15 cellular contexts compared by ENCODE assay signal in the genomic region with DNA sequence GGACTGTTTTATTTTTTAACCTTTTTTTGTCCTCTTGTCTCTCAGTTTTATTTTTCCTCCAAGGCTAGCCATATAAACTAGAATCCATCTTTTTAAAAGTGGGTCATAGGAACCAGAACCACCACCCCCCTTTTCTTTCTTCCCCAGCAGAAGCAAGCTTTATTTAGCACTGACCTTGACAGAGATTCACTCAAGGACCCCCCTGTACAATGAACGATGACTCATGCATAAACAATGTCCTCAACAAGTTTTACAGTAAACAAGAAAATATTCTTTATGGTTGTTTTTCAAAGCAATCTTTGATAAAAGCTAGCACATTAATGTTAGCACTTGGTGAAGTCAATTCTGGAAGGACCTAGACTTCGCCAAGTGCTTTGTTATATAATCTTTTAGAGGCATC. TPM values are rescaled to one million over a fixed set of nuclear protein-coding genes. Genes with fewer than 3 reads are reported as not detected.
DNase-seq lines count a peak whose midpoint lies in the region; ATAC-seq, FAIRE-seq and TF ChIP-seq lines count a peak whose summit lies in the region.
"Had no signal": no experiment of that assay in that cellular context is flagged by ENCODE, and none has a peak within 500 bp of the region (broad histone marks: within the 10 kb centered on the region; RNA-seq: fewer than 3 reads in every experiment).

No MANE protein-coding gene starts in this region.

- peak overlapping the region; percentile 42 for H3K27ac Mint-ChIP-seq in astrocyte (ENCODE audit: unreplicated experiment)
- no peak overlapping the region for H3K27ac Mint-ChIP-seq in activated naive CD4-positive, alpha-beta T cell treated with anti-CD3 and anti-CD28 coated beads for 36 hours
- H3K27ac Mint-ChIP-seq: activated CD4-positive, alpha-beta memory T cell treated with anti-CD3 and anti-CD28 coated beads, Interleukin-2, amount 10 ng/mL, durations not matched to agents 7 days and 5 days; type B pancreatic cell had no signal

- POLR2A ChIA-PET in A549 (lab: Yijun Ruan, JAX), result interaction anchor here (0.9 kb wide), 1 partner anchor 13 kb away, joined by 3 read pairs; no protein-coding TSS in a partner anchor

- H3K4me1 ChIP-seq in A549, result peaks cover 53% of the 10 kb centered on the region
- peaks cover 24% of the 10 kb centered on the region for H3K4me1 ChIP-seq in astrocyte (ENCODE audit: insufficient read depth, low read length)

- H3K36me3 Mint-ChIP-seq in astrocyte (ENCODE audit: low read depth, unreplicated experiment), result peaks cover 7% of the 10 kb centered on the region
- peaks cover 10% of the 10 kb centered on the region for H3K36me3 Mint-ChIP-seq in activated naive CD4-positive, alpha-beta T cell treated with anti-CD3 and anti-CD28 coated beads for 36 hours (ENCODE audit: low read depth)

- TF ChIP-seq RAD21 in A549 (conservative IDR thresholded peaks at IDR 0.05 in 1 of 2, IDR thresholded peaks at IDR 0.05 in 1 of 2), result no peak

- H3K9me3 Mint-ChIP-seq in astrocyte (ENCODE audit: unreplicated experiment), result no peaks in the 10 kb centered on the region
- H3K9me3 Mint-ChIP-seq in activated naive CD4-positive, alpha-beta T cell treated with anti-CD3 and anti-CD28 coated beads for 36 hours, result no peaks in the 10 kb centered on the region
- H3K9me3 Mint-ChIP-seq: type B pancreatic cell had no signal

- H3K36me3 ChIP-seq in astrocyte (ENCODE audit: insufficient read depth, low read length), result no peaks in the 10 kb centered on the region

- no peak for ATAC-seq in A549
- ATAC-seq: esophagus mucosa had no signal

- DNase-seq in A549 (ENCODE audit: low read depth in 1 of 2, low spot score in 1 of 2) (peak in 1 of 2 experiments; percentile 6), H54 (ENCODE audit: insufficient read length, low spot score) (no peak), astrocyte (ENCODE audit: low read depth) (no peak), iPS-NIHi11 (ENCODE audit: low spot score) (peak; percentile 4), AG08396 (ENCODE audit: low spot score) (no peak), NCI-H1436 treated with DMSO at 0.1 percent for 48 hours (lab: John Stamatoyannopoulos, UW) (no peak)
- no peak for DNase-seq in central memory CD4-positive, alpha-beta T cell
- no peak for DNase-seq in activated naive CD4-positive, alpha-beta T cell treated with anti-CD3 and anti-CD28 coated beads for 36 hours
- DNase-seq: activated CD4-positive, alpha-beta memory T cell treated with anti-CD3 and anti-CD28 coated beads, Interleukin-2, amount 10 ng/mL, durations not matched to agents 7 days and 5 days; activated gamma-delta T cell treated with Interleukin-2 at 50 U/mL for 16 hours; KG1; NCI-H146; NCI-H524 had no signal

- peak overlapping the region; percentile 40 for H3K4me3 Mint-ChIP-seq in astrocyte (ENCODE audit: unreplicated experiment)
- no peak overlapping the region for H3K4me3 Mint-ChIP-seq in activated naive CD4-positive, alpha-beta T cell treated with anti-CD3 and anti-CD28 coated beads for 36 hours
- H3K4me3 Mint-ChIP-seq: activated CD4-positive, alpha-beta memory T cell treated with anti-CD3 and anti-CD28 coated beads, Interleukin-2, amount 10 ng/mL, durations not matched to agents 7 days and 5 days; type B pancreatic cell had no signal

- peaks cover 35% of the 10 kb centered on the region for H3K4me1 Mint-ChIP-seq in astrocyte (ENCODE audit: low read depth, unreplicated experiment)
- H3K4me1 Mint-ChIP-seq in activated naive CD4-positive, alpha-beta T cell treated with anti-CD3 and anti-CD28 coated beads for 36 hours (ENCODE audit: low read depth), result peaks cover 39% of the 10 kb centered on the region

- 50% methylated on average over 2 of the region's 2 CpGs for WGBS in A549 (ENCODE audit: missing lambda C conversion rate)

- no peak for TF ChIP-seq POLR2A in A549 (IDR thresholded peaks at IDR 0.05; ENCODE audit: low read length)
- no peak for TF ChIP-seq POLR2A in H54 (IDR thresholded peaks at IDR 0.05; ENCODE audit: low read depth, low read length)

- no peak overlapping the region for H3K4me3 ChIP-seq in A549
- no peak overlapping the region for H3K4me3 ChIP-seq in astrocyte (ENCODE audit: insufficient read depth, low read depth, low read length)

- no peaks in the 10 kb centered on the region for H3K9me3 ChIP-seq in A549
- H3K9me3 ChIP-seq in astrocyte (ENCODE audit: insufficient read depth, low read depth, low read length), result no peaks in the 10 kb centered on the region

- TF ChIP-seq EP300 in A549 (IDR thresholded peaks at IDR 0.05), result no peak

- H3K4me2 ChIP-seq in A549 (peak overlapping the region; percentile 45; the same call in 2 of the 3 replicates), astrocyte (ENCODE audit: low read length) (peak overlapping the region; percentile 16)

- H3K27ac ChIP-seq in A549, result no peak overlapping the region
- peak overlapping the region; percentile 27 for H3K27ac ChIP-seq in astrocyte (ENCODE audit: low read depth, low read length)

- FAIRE-seq in A549 (lab: Jason Lieb, UNC) (no peak), H54 (lab: Jason Lieb, UNC) (peak; percentile 84), astrocyte (lab: Jason Lieb, UNC) (no peak)

- CTCF ChIA-PET in A549 (lab: Yijun Ruan, JAX), result no interaction called here
- CTCF ChIA-PET in activated naive CD4-positive, alpha-beta T cell treated with anti-CD3 and anti-CD28 coated beads for 36 hours (lab: Charles Lee), result interaction anchor here (0.8 kb wide), 1 partner anchor 38 kb away, joined by 6 read pairs; no protein-coding TSS in a partner anchor

- TF ChIP-seq CTCF in A549 (IDR thresholded peaks at IDR 0.05) (no peak), astrocyte (IDR thresholded peaks at IDR 0.05; ENCODE audit: insufficient read depth, low read depth, low read length) (no peak)

- intact Hi-C loops in activated naive CD4-positive, alpha-beta T cell treated with anti-CD3 and anti-CD28 coated beads for 36 hours (cut with micrococcal nuclease), result no loop called here

- peaks cover 22% of the 10 kb centered on the region for H4K20me1 ChIP-seq in astrocyte (ENCODE audit: insufficient read depth, low read length)

- H3K27me3 ChIP-seq in astrocyte (ENCODE audit: insufficient read depth, low read length), result no peaks in the 10 kb centered on the region

- no peak overlapping the region for H2AFZ ChIP-seq in astrocyte (ENCODE audit: low read depth, low read length)

- peaks cover 95% of the 10 kb centered on the region for H3K79me2 ChIP-seq in astrocyte (ENCODE audit: insufficient read depth, low read length)

- no peak overlapping the region for H3K9ac ChIP-seq in astrocyte (ENCODE audit: low read length)

- H3K27me3 Mint-ChIP-seq in astrocyte (ENCODE audit: low read depth, unreplicated experiment), result no peaks in the 10 kb centered on the region
- no peaks in the 10 kb centered on the region for H3K27me3 Mint-ChIP-seq in activated naive CD4-positive, alpha-beta T cell treated with anti-CD3 and anti-CD28 coated beads for 36 hours (ENCODE audit: low read depth)
- H3K27me3 Mint-ChIP-seq: activated CD4-positive, alpha-beta memory T cell treated with anti-CD3 and anti-CD28 coated beads, Interleukin-2, amount 10 ng/mL, durations not matched to agents 7 days and 5 days; type B pancreatic cell had no signal

TF ChIP-seq in A549, 52 proteins besides CTCF, POLR2A, EP300 and RAD21:
- TF ChIP-seq PHF8 (IDR thresholded peaks at IDR 0.05; ENCODE audit: borderline replicate concordance, low read depth), result no peak
- TF ChIP-seq FOSL2 (IDR thresholded peaks at IDR 0.05), result no peak
- peak; percentile 78 for TF ChIP-seq FOSL2 (CRISPR knock-in tag; IDR thresholded peaks at IDR 0.05)

RNA-seq across cellular contexts. Expression of a gene that starts 14.1 kb away (rescaled TPM):
- polyA plus RNA-seq in A549 (2011; rRNA removed), result 27.3 and 39.6 TPM in 2 replicates
- 3.9 and 4.3 TPM in 2 replicates for polyA plus RNA-seq in A549 (2012; cell fraction: cytosol; rRNA removed)
- polyA plus RNA-seq in A549 (2012; cell fraction: nucleus; rRNA removed), result 4.7 and 8.1 TPM in 2 replicates
- 14.4 to 15.5 TPM (median 14.8 TPM) in 3 replicates for polyA plus RNA-seq in A549 (2017; fragmentation: RNase III; extraction: RNeasy Plus Mini Kit Qiagen cat#74134 plus additional on column Dnase treatment)
- polyA minus RNA-seq in A549 (2011; rRNA and poly(A)+ RNA removed), result 17.2 and 19.6 TPM in 2 replicates
- total RNA-seq in astrocyte, result 32.7 and 37.5 TPM in 2 replicates
- total RNA-seq in activated naive CD4-positive, alpha-beta T cell treated with anti-CD3 and anti-CD28 coated beads for 36 hours, result 10 to 100 TPM; 17.2 to 17.9 TPM
